ENCODE assay signal across 8 cellular contexts in the genomic region with DNA sequence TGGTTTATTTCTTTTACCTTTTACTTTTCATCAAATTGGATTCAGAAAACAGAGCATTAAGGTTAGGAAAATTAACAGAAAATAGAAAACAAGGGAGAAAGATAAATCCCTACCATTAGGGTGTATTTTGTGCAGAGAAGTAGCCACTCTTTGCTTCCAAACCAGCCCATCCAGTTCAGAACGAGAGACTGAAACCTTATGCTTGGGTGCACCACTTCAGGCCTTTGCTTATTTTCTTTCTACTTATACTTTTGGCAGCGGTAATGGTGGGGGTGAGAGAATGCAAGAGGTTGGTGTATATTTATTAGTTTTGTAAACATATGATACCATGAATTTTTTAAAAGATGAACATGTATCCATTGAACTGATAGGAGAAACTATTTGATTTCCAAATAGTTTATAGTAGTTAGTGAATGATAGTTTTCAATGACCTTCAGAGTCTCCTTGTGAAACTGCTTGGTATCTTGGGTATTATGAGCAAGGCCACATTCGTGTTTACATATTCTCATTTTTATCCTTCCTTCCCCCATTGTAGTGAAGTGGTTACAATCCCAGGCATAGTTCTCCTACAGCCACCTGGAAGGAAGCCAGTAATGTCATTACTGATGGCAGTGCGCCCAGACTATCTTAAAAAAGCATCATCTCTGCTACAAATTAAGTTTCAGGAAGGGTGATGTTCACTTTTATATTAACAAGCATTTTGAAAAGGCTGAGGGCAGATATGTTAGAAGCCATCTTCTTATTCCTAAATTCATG.
DNase-seq lines count a peak whose midpoint lies in the region; ATAC-seq and TF ChIP-seq lines count a peak whose summit lies in the region.

No MANE protein-coding gene starts in this region.

- ATAC-seq in GM21619 (IDR thresholded peaks at IDR 0.05; ENCODE audit: unreplicated experiment), result peak; percentile 64

- H3K36me3 Mint-ChIP-seq in osteocyte (ENCODE audit: unreplicated experiment), result peaks cover 11% of the 10 kb centered on the region
- H3K36me3 Mint-ChIP-seq in activated CD4-positive, alpha-beta memory T cell treated with anti-CD3 and anti-CD28 coated beads, Interleukin-2, amount 10 ng/mL, durations not matched to agents 7 days and 5 days (ENCODE audit: low read depth), result peaks cover 48% of the 10 kb centered on the region

- H3K27ac Mint-ChIP-seq in osteocyte (ENCODE audit: unreplicated experiment), result peak overlapping the region; percentile 85
- no peak overlapping the region for H3K27ac Mint-ChIP-seq in activated CD4-positive, alpha-beta memory T cell treated with anti-CD3 and anti-CD28 coated beads, Interleukin-2, amount 10 ng/mL, durations not matched to agents 7 days and 5 days

- POLR2A ChIA-PET in activated CD4-positive, alpha-beta memory T cell treated with anti-CD3 and anti-CD28 coated beads, Interleukin-2, amount 10 ng/mL, durations not matched to agents 7 days and 5 days (lab: Charles Lee), result no interaction called here

- H3K9me3 Mint-ChIP-seq in osteocyte (ENCODE audit: unreplicated experiment), result no peaks in the 10 kb centered on the region
- H3K9me3 Mint-ChIP-seq in activated CD4-positive, alpha-beta memory T cell treated with anti-CD3 and anti-CD28 coated beads, Interleukin-2, amount 10 ng/mL, durations not matched to agents 7 days and 5 days, result peaks cover 11% of the 10 kb centered on the region

- no peak for TF ChIP-seq CTCF in osteocyte (IDR thresholded peaks at IDR 0.05)

- DNase-seq in DMS 273 treated with DMSO at 0.1 percent for 48 hours (lab: John Stamatoyannopoulos, UW), result peak; percentile 95
- peak; percentile 78 for DNase-seq in LoVo (ENCODE audit: low spot score)
- peak; percentile 89 for DNase-seq in SHP77 treated with DMSO at 0.1 percent for 48 hours (lab: John Stamatoyannopoulos, UW)
- DNase-seq in fibroblast of peridontal ligament (ENCODE audit: extremely low read depth), result peak; percentile 100
- no peak for DNase-seq in osteocyte (ENCODE audit: extremely low spot score, unreplicated experiment)
- no peak for DNase-seq in NOMO-1 (lab: John Stamatoyannopoulos, UW; ENCODE audit: unreplicated experiment in 2 of 2)
- DNase-seq in activated CD4-positive, alpha-beta memory T cell treated with anti-CD3 and anti-CD28 coated beads, Interleukin-2, amount 10 ng/mL, durations not matched to agents 7 days and 5 days, result no peak

- peaks cover 39% of the 10 kb centered on the region for H3K4me1 Mint-ChIP-seq in osteocyte (ENCODE audit: unreplicated experiment)
- H3K4me1 Mint-ChIP-seq in activated CD4-positive, alpha-beta memory T cell treated with anti-CD3 and anti-CD28 coated beads, Interleukin-2, amount 10 ng/mL, durations not matched to agents 7 days and 5 days, result peaks cover 21% of the 10 kb centered on the region

- peak overlapping the region; percentile 2 for H3K4me3 Mint-ChIP-seq in osteocyte (ENCODE audit: unreplicated experiment)
- H3K4me3 Mint-ChIP-seq in activated CD4-positive, alpha-beta memory T cell treated with anti-CD3 and anti-CD28 coated beads, Interleukin-2, amount 10 ng/mL, durations not matched to agents 7 days and 5 days, result no peak overlapping the region

- CTCF ChIA-PET in activated CD4-positive, alpha-beta memory T cell treated with anti-CD3 and anti-CD28 coated beads, Interleukin-2, amount 10 ng/mL, durations not matched to agents 7 days and 5 days (lab: Charles Lee), result no interaction called here

- no peaks in the 10 kb centered on the region for H3K27me3 Mint-ChIP-seq in osteocyte (ENCODE audit: unreplicated experiment)
- no peaks in the 10 kb centered on the region for H3K27me3 Mint-ChIP-seq in activated CD4-positive, alpha-beta memory T cell treated with anti-CD3 and anti-CD28 coated beads, Interleukin-2, amount 10 ng/mL, durations not matched to agents 7 days and 5 days

Comparison
In these comparisons a context has a peak if more than half of its experiments do, and no peak if none do; other contexts are left out.
1. DNase-seq: peak in DMS 273 treated with DMSO at 0.1 percent for 48 hours (single experiment), LoVo (single experiment), SHP77 treated with DMSO at 0.1 percent for 48 hours (single experiment) and fibroblast of peridontal ligament (single experiment); none in osteocyte (single experiment), NOMO-1 (0 of 2) and activated CD4-positive, alpha-beta memory T cell treated with anti-CD3 and anti-CD28 coated beads, Interleukin-2, amount 10 ng/mL, durations not matched to agents 7 days and 5 days (single experiment).